ENCODE assay signal across 10 cellular contexts in the genomic region with DNA sequence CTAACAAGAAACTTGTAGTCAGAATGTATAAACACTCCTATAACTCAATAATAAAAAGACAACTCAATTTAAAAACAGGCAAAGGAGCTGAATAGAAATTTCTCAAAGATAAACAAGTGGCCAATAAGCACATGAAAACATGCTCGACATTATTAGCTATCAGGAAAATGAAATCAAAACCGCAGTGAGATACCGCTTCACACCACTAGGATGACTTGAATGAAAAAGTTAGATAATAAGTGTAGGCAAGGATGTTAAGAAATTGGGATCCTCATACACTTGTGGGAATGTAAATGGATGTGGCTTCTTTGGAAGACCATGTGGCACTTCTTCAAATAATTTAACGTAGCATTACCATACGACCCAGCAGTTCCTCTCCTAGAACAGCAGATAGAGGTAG. TPM values are rescaled to one million over a fixed set of nuclear protein-coding genes. Genes with fewer than 3 reads are reported as not detected.
A peak's percentile ranks its signal among the peaks of the same experiment; 100 is the strongest.
DNase-seq lines count a peak whose midpoint lies in the region; ATAC-seq and TF ChIP-seq lines count a peak whose summit lies in the region.
"Had no signal": no experiment of that assay in that cellular context is flagged by ENCODE, and none has a peak within 500 bp of the region (broad histone marks: within the 10 kb centered on the region; RNA-seq: fewer than 3 reads in every experiment).

No MANE protein-coding gene starts in this region.

- TF ChIP-seq CTCF in GM12865 (IDR thresholded peaks at IDR 0.05; ENCODE audit: insufficient read depth, low read depth, low read length, missing control alignments) (peak; percentile 7), Loucy (conservative IDR thresholded peaks at IDR 0.05; ENCODE audit: low read length) (peak; percentile 51), endodermal cell (conservative IDR thresholded peaks at IDR 0.05) (peak; percentile 70), psoas muscle (IDR thresholded peaks at IDR 0.05) (peak; percentile 16), body of pancreas (IDR thresholded peaks at IDR 0.05) (peak in 2 of 7 experiments; percentile 10 to 18)

- peaks cover 61% of the 10 kb centered on the region for H3K36me3 Mint-ChIP-seq in endodermal cell (ENCODE audit: low read depth)

- no peaks in the 10 kb centered on the region for H3K4me1 Mint-ChIP-seq in endodermal cell
- H3K4me1 Mint-ChIP-seq: activated CD4-positive, alpha-beta T cell treated with anti-CD3 and anti-CD28 coated beads, Interleukin-2, amount 10 ng/mL, durations not matched to agents 24 days and 14 days had no signal

- no peak overlapping the region for H3K4me3 Mint-ChIP-seq in endodermal cell
- H3K4me3 Mint-ChIP-seq: activated CD4-positive, alpha-beta T cell treated with anti-CD3 and anti-CD28 coated beads, Interleukin-2, amount 10 ng/mL, durations not matched to agents 24 days and 14 days had no signal

- ATAC-seq in psoas muscle = no peak
- ATAC-seq in body of pancreas = no peak

- H3K4me3 ChIP-seq in GM12865 (ENCODE audit: low read depth, low read length) (no peak overlapping the region), Loucy (ENCODE audit: low read length, poor library complexity, severe bottlenecking) (no peak overlapping the region), endodermal cell (ENCODE audit: low read length) (no peak overlapping the region), psoas muscle (no peak overlapping the region), body of pancreas (no peak overlapping the region), SJCRH30 (no peak overlapping the region)

- no peaks in the 10 kb centered on the region for H3K27me3 Mint-ChIP-seq in endodermal cell (ENCODE audit: insufficient read depth)
- H3K27me3 Mint-ChIP-seq: activated CD4-positive, alpha-beta T cell treated with anti-CD3 and anti-CD28 coated beads, Interleukin-2, amount 10 ng/mL, durations not matched to agents 24 days and 14 days had no signal

- H3K9me2 ChIP-seq in Loucy (replicated peaks; ENCODE audit: low read depth, low read length) = no peaks in the 10 kb centered on the region

- H3K79me2 ChIP-seq in Loucy (ENCODE audit: insufficient read depth, low read length) = no peaks in the 10 kb centered on the region; the same call in 1 of the 2 replicates

- H3K36me3 ChIP-seq in Loucy (ENCODE audit: insufficient read depth, low read length) (peaks cover 4% of the 10 kb centered on the region; the same call in 1 of the 2 replicates), endodermal cell (ENCODE audit: control insufficient read depth, insufficient read depth, low read length) (peaks cover 50% of the 10 kb centered on the region), psoas muscle (ENCODE audit: insufficient read depth in 1 of 2, low read depth in 1 of 2) (no peaks in the 10 kb centered on the region), body of pancreas (replicated peaks in 1 of 2; ENCODE audit: insufficient read depth in 1 of 2, low read depth in 2 of 2) (no peaks in the 10 kb centered on the region), SJCRH30 (peaks cover 2% of the 10 kb centered on the region; the same call in 1 of the 2 replicates)

- no peaks in the 10 kb centered on the region for H3K27me3 ChIP-seq in Loucy (ENCODE audit: insufficient read depth, low read length, poor library complexity, severe bottlenecking)
- no peaks in the 10 kb centered on the region for H3K27me3 ChIP-seq in endodermal cell (ENCODE audit: control insufficient read depth, insufficient read depth, low read length, poor library complexity, severe bottlenecking)
- H3K27me3 ChIP-seq in psoas muscle (ENCODE audit: insufficient read depth in 3 of 3, low read length in 2 of 3) = no peaks in the 10 kb centered on the region
- H3K27me3 ChIP-seq in body of pancreas = no peaks in the 10 kb centered on the region
- H3K27me3 ChIP-seq in SJCRH30 = no peaks in the 10 kb centered on the region

- no peaks in the 10 kb centered on the region for H4K20me1 ChIP-seq in Loucy (ENCODE audit: insufficient read depth, low read length, poor library complexity, severe bottlenecking)

- H3K9me3 ChIP-seq in Loucy (ENCODE audit: insufficient read depth, low read depth, low read length) (no peaks in the 10 kb centered on the region), endodermal cell (ENCODE audit: control insufficient read depth, low read length) (peaks cover 28% of the 10 kb centered on the region), psoas muscle (no peaks in the 10 kb centered on the region), body of pancreas (no peaks in the 10 kb centered on the region), SJCRH30 (replicated peaks) (no peaks in the 10 kb centered on the region; the same call in 1 of the 2 replicates)

- no peak overlapping the region for H2AFZ ChIP-seq in Loucy (ENCODE audit: low read length)

- H3K27ac Mint-ChIP-seq in endodermal cell = no peak overlapping the region
- H3K27ac Mint-ChIP-seq: activated CD4-positive, alpha-beta T cell treated with anti-CD3 and anti-CD28 coated beads, Interleukin-2, amount 10 ng/mL, durations not matched to agents 24 days and 14 days had no signal

- intact Hi-C loops in psoas muscle (cut with DNase I) = no loop called here
- intact Hi-C loops in body of pancreas (cut with DNase I) = no loop called here

- H3K9me3 Mint-ChIP-seq in endodermal cell = peaks cover 13% of the 10 kb centered on the region
- H3K9me3 Mint-ChIP-seq: activated CD4-positive, alpha-beta T cell treated with anti-CD3 and anti-CD28 coated beads, Interleukin-2, amount 10 ng/mL, durations not matched to agents 24 days and 14 days had no signal

- no peaks in the 10 kb centered on the region for H3F3A ChIP-seq in Loucy (ENCODE audit: low read depth)

- DNase-seq in GM12865 (ENCODE audit: low read depth) (no peak), endodermal cell (no peak), psoas muscle (no peak), body of pancreas (no peak), SJCRH30 (no peak)
- DNase-seq in activated CD4-positive, CD25-positive, alpha-beta regulatory T cell treated with anti-CD3 and anti-CD28 coated beads, Interleukin-2, amount 50 U/mL, for 72 hours = no peak
- DNase-seq: activated CD4-positive, alpha-beta T cell treated with anti-CD3 and anti-CD28 coated beads, Interleukin-2, amount 10 ng/mL, durations not matched to agents 24 days and 14 days; small intestine had no signal

- no peak overlapping the region for H3K4me2 ChIP-seq in Loucy (ENCODE audit: low read depth, low read length, poor library complexity, severe bottlenecking)

- H3K27ac ChIP-seq in endodermal cell (ENCODE audit: low read depth, low read length) (no peak overlapping the region), psoas muscle (no peak overlapping the region), body of pancreas (no peak overlapping the region), SJCRH30 (no peak overlapping the region)
- H3K27ac ChIP-seq: HL-60 had no signal

- H3K9ac ChIP-seq in Loucy (ENCODE audit: low read depth, low read length, poor library complexity, severe bottlenecking) (no peak overlapping the region), endodermal cell (ENCODE audit: extremely low read depth, low read length, poor library complexity, severe bottlenecking) (no peak overlapping the region)

- TF ChIP-seq POLR2A in body of pancreas (IDR thresholded peaks at IDR 0.05) = no peak

- 97% methylated on average over 5 of the region's 5 CpGs for WGBS in endodermal cell (ENCODE audit: insufficient coverage in 1 of 2, insufficient read length in 1 of 2), 2 experiments
- WGBS in psoas muscle, 3 donors = 95 to 97% (median 95%) methylated on average over 5 of the region's 5 CpGs
- 88 to 91% methylated on average over 5 of the region's 5 CpGs for WGBS in body of pancreas, 2 donors

- H3K4me1 ChIP-seq in Loucy (ENCODE audit: insufficient read depth, low read length, poor library complexity, severe bottlenecking) = no peaks in the 10 kb centered on the region
- H3K4me1 ChIP-seq in endodermal cell (ENCODE audit: control insufficient read depth, insufficient read depth, low read length) = no peaks in the 10 kb centered on the region
- no peaks in the 10 kb centered on the region for H3K4me1 ChIP-seq in psoas muscle
- H3K4me1 ChIP-seq in body of pancreas = no peaks in the 10 kb centered on the region
- H3K4me1 ChIP-seq in SJCRH30 = no peaks in the 10 kb centered on the region

RNA-seq across cellular contexts. Expression of gene RALGPS2, which starts 8.9 kb away (rescaled TPM):
- total RNA-seq in endodermal cell (10 to 100 TPM; 56.6 to 73.1 TPM), psoas muscle (1 to 10 TPM; 2.4 to 6.2 (median 3.5) TPM), body of pancreas (10 to 100 TPM in 1 of 2 donors, 1 to 10 TPM in 1; 9.1 to 10.9 TPM)
- 43.4 TPM for polyA plus RNA-seq in endodermal cell (2013, experiment 1 of 2)
- polyA plus RNA-seq in endodermal cell (2013, experiment 2 of 2) = 44.1 TPM
- 1 to 10 TPM in 1 of 3 donors, under 1 TPM in 2; 0.69 to 1.5 (median 0.74) TPM for polyA plus RNA-seq in psoas muscle
- total RNA-seq in SJCRH30 (2014; rRNA removed; shearing (Covaris generic)) = 34.9 and 41.5 TPM in 2 replicates
